ENCODE assay signal across 9 cellular contexts in genomic region chr6:142845143-142845571, GRCh38.
DNase-seq lines count a peak whose midpoint lies in the region; ATAC-seq and TF ChIP-seq lines count a peak whose summit lies in the region.
"Had no signal": no experiment of that assay in that cellular context is flagged by ENCODE, and none has a peak within 500 bp of the region (broad histone marks: within the 10 kb centered on the region; RNA-seq: fewer than 3 reads in every experiment).

No MANE protein-coding gene starts in this region.

- TF ChIP-seq CTCF in right lobe of liver (IDR thresholded peaks at IDR 0.05) = no peak

- peak overlapping the region in 2 of 3 donors; percentile 36 to 45 for H3K4me3 ChIP-seq in right lobe of liver

- peaks cover 93% of the 10 kb centered on the region for H3K4me1 Mint-ChIP-seq in activated naive CD4-positive, alpha-beta T cell treated with anti-CD3 and anti-CD28 coated beads, Interleukin-2, amount 50 U/mL, for 24 hours
- H3K4me1 Mint-ChIP-seq in activated T-helper 1 cell treated with anti-CD3 and anti-CD28 coated beads, Interleukin-12 subunit alpha, Interleukin-12 subunit beta, Interleukin-2, Interleukin-4 antibody, amounts not matched to agents 30 ng/mL and 10 ng/mL and 1 ng/mL, durations not matched to agents 14 hours and 24 hours and 36 hours (ENCODE audit: low read depth) = peaks cover 84% of the 10 kb centered on the region

- H3K4me3 Mint-ChIP-seq in activated naive CD4-positive, alpha-beta T cell treated with anti-CD3 and anti-CD28 coated beads, Interleukin-2, amount 50 U/mL, for 24 hours = peak overlapping the region; percentile 84
- peak overlapping the region; percentile 81 for H3K4me3 Mint-ChIP-seq in activated T-helper 1 cell treated with anti-CD3 and anti-CD28 coated beads, Interleukin-12 subunit alpha, Interleukin-12 subunit beta, Interleukin-2, Interleukin-4 antibody, amounts not matched to agents 30 ng/mL and 10 ng/mL and 1 ng/mL, durations not matched to agents 14 hours and 24 hours and 36 hours
- H3K4me3 Mint-ChIP-seq: dendritic cell treated with granulocyte-macrophage colony-stimulating factor and Interleukin-4, amounts not matched to agents 40 ng/mL and 50 ng/mL, for 4 days had no signal

- H3K27ac ChIP-seq in right lobe of liver = peak overlapping the region; percentile 56 to 77 (median 75)

- ATAC-seq in HG03108 (IDR thresholded peaks at IDR 0.05; ENCODE audit: unreplicated experiment) = peak; percentile 44
- ATAC-seq in right lobe of liver = peak in 1 of 4 donors; percentile 7
- no peak for ATAC-seq in left lobe of liver

- peak overlapping the region; percentile 100 for H3K27ac Mint-ChIP-seq in activated naive CD4-positive, alpha-beta T cell treated with anti-CD3 and anti-CD28 coated beads, Interleukin-2, amount 50 U/mL, for 24 hours
- H3K27ac Mint-ChIP-seq in activated T-helper 1 cell treated with anti-CD3 and anti-CD28 coated beads, Interleukin-12 subunit alpha, Interleukin-12 subunit beta, Interleukin-2, Interleukin-4 antibody, amounts not matched to agents 30 ng/mL and 10 ng/mL and 1 ng/mL, durations not matched to agents 14 hours and 24 hours and 36 hours = peak overlapping the region; percentile 91
- H3K27ac Mint-ChIP-seq: dendritic cell treated with granulocyte-macrophage colony-stimulating factor and Interleukin-4, amounts not matched to agents 40 ng/mL and 50 ng/mL, for 4 days had no signal

- peaks cover 5% of the 10 kb centered on the region for H3K36me3 Mint-ChIP-seq in activated naive CD4-positive, alpha-beta T cell treated with anti-CD3 and anti-CD28 coated beads, Interleukin-2, amount 50 U/mL, for 24 hours
- H3K36me3 Mint-ChIP-seq in activated T-helper 1 cell treated with anti-CD3 and anti-CD28 coated beads, Interleukin-12 subunit alpha, Interleukin-12 subunit beta, Interleukin-2, Interleukin-4 antibody, amounts not matched to agents 30 ng/mL and 10 ng/mL and 1 ng/mL, durations not matched to agents 14 hours and 24 hours and 36 hours (ENCODE audit: low read depth) = peaks cover 5% of the 10 kb centered on the region

- intact Hi-C loops in activated T-helper 1 cell treated with anti-CD3 and anti-CD28 coated beads, Interleukin-12 subunit alpha, Interleukin-12 subunit beta, Interleukin-2, Interleukin-4 antibody, amounts not matched to agents 30 ng/mL and 10 ng/mL and 1 ng/mL, durations not matched to agents 14 hours and 24 hours and 36 hours (cut with micrococcal nuclease) = loop anchor here (10.0 kb wide), 3 partner anchors 700 to 1500 kb away; partner anchors contain the start of genes NMBR and VTA1
- intact Hi-C loops in right lobe of liver (cut with DNase I) = no loop called here

- H3K9me3 Mint-ChIP-seq in activated naive CD4-positive, alpha-beta T cell treated with anti-CD3 and anti-CD28 coated beads, Interleukin-2, amount 50 U/mL, for 24 hours = no peaks in the 10 kb centered on the region
- no peaks in the 10 kb centered on the region for H3K9me3 Mint-ChIP-seq in activated T-helper 1 cell treated with anti-CD3 and anti-CD28 coated beads, Interleukin-12 subunit alpha, Interleukin-12 subunit beta, Interleukin-2, Interleukin-4 antibody, amounts not matched to agents 30 ng/mL and 10 ng/mL and 1 ng/mL, durations not matched to agents 14 hours and 24 hours and 36 hours
- H3K9me3 Mint-ChIP-seq: dendritic cell treated with granulocyte-macrophage colony-stimulating factor and Interleukin-4, amounts not matched to agents 40 ng/mL and 50 ng/mL, for 4 days had no signal

- H3K36me3 ChIP-seq in right lobe of liver = no peaks in the 10 kb centered on the region

- no peaks in the 10 kb centered on the region for H3K27me3 ChIP-seq in right lobe of liver

- peaks cover 0 to 24% (median 7%) of the 10 kb centered on the region in 4 donors for H3K4me1 ChIP-seq in right lobe of liver

- no peak for DNase-seq in activated naive CD4-positive, alpha-beta T cell treated with anti-CD3 and anti-CD28 coated beads, Interleukin-2, amount 50 U/mL, for 16 hours
- DNase-seq in activated T-helper 1 cell treated with anti-CD3 and anti-CD28 coated beads, Interleukin-12 subunit alpha, Interleukin-12 subunit beta, Interleukin-2, Interleukin-4 antibody, amounts not matched to agents 30 ng/mL and 10 ng/mL and 1 ng/mL, durations not matched to agents 14 hours and 24 hours and 36 hours (ENCODE audit: low spot score) = no peak
- DNase-seq in right lobe of liver (no peak), NCI-H510A (lab: John Stamatoyannopoulos, UW) (no peak), left lobe of liver (ENCODE audit: low spot score) (no peak), DMS114 treated with DMSO at 0.1 percent for 48 hours (lab: John Stamatoyannopoulos, UW; ENCODE audit: unreplicated experiment) (no peak)

- TF ChIP-seq POLR2A in right lobe of liver (IDR thresholded peaks at IDR 0.05) = no peak

- H3K9me3 ChIP-seq in right lobe of liver = no peaks in the 10 kb centered on the region

- WGBS in right lobe of liver (ENCODE audit: insufficient coverage, low coverage, low lambda C conversion rate, missing lambda C conversion rate) = 21% methylated on average over 2 of the region's 2 CpGs

- H3K27me3 Mint-ChIP-seq in activated naive CD4-positive, alpha-beta T cell treated with anti-CD3 and anti-CD28 coated beads, Interleukin-2, amount 50 U/mL, for 24 hours = no peaks in the 10 kb centered on the region
- no peaks in the 10 kb centered on the region for H3K27me3 Mint-ChIP-seq in activated T-helper 1 cell treated with anti-CD3 and anti-CD28 coated beads, Interleukin-12 subunit alpha, Interleukin-12 subunit beta, Interleukin-2, Interleukin-4 antibody, amounts not matched to agents 30 ng/mL and 10 ng/mL and 1 ng/mL, durations not matched to agents 14 hours and 24 hours and 36 hours (ENCODE audit: insufficient read depth)
